ENCODE assay signal across 9 cellular contexts in genomic region chr1:89451011-89451410, GRCh38.
DNase-seq lines count a peak whose midpoint lies in the region; ATAC-seq and TF ChIP-seq lines count a peak whose summit lies in the region.
"Had no signal": no experiment of that assay in that cellular context is flagged by ENCODE, and none has a peak within 500 bp of the region (broad histone marks: within the 10 kb centered on the region; RNA-seq: fewer than 3 reads in every experiment).

No MANE protein-coding gene starts in this region.

- H3K27me3 Mint-ChIP-seq in CD8-positive, alpha-beta T cell (ENCODE audit: low read depth), result peaks cover 3% of the 10 kb centered on the region

- no peak overlapping the region for H3K4me3 Mint-ChIP-seq in CD8-positive, alpha-beta T cell

- peaks cover 7% of the 10 kb centered on the region for H3K4me1 Mint-ChIP-seq in CD8-positive, alpha-beta T cell (ENCODE audit: low read depth)

- H3K36me3 Mint-ChIP-seq in CD8-positive, alpha-beta T cell, result no peaks in the 10 kb centered on the region

- no peaks in the 10 kb centered on the region for H3K36me3 ChIP-seq in CD8-positive, alpha-beta T cell (ENCODE audit: insufficient read depth, low read length)

- no peak overlapping the region for H3K27ac Mint-ChIP-seq in CD8-positive, alpha-beta T cell

- no peak overlapping the region for H3K27ac ChIP-seq in CD8-positive, alpha-beta T cell (ENCODE audit: low read depth, low read length)
- no peak overlapping the region for H3K27ac ChIP-seq in coronary artery

- POLR2A ChIA-PET in CD8-positive, alpha-beta T cell (lab: Charles Lee), result interaction anchor here (1.3 kb wide), 1 partner anchor 467 kb away, joined by 4 read pairs; no protein-coding TSS in a partner anchor

- no peaks in the 10 kb centered on the region for H3K4me1 ChIP-seq in CD8-positive, alpha-beta T cell (ENCODE audit: insufficient read depth, low read length)

- H3K9me3 Mint-ChIP-seq in CD8-positive, alpha-beta T cell, result no peaks in the 10 kb centered on the region

- no peaks in the 10 kb centered on the region for H3K9me3 ChIP-seq in CD8-positive, alpha-beta T cell (ENCODE audit: low read length)

- intact Hi-C loops in CD8-positive, alpha-beta T cell (cut with DNase I, micrococcal nuclease), result loop anchor here (1.0 to 5.0 kb wide), 2 partner anchors 94 to 450 kb away; no protein-coding TSS in a partner anchor

- no peak for TF ChIP-seq CTCF in CD8-positive, alpha-beta T cell (IDR thresholded peaks at IDR 0.05)
- TF ChIP-seq CTCF in choroid plexus epithelial cell (conservative IDR thresholded peaks at IDR 0.05; ENCODE audit: low read depth, low read length), result no peak
- no peak for TF ChIP-seq CTCF in coronary artery (IDR thresholded peaks at IDR 0.05)

- H3K27me3 ChIP-seq in CD8-positive, alpha-beta T cell (ENCODE audit: insufficient read depth, low read length), result no peaks in the 10 kb centered on the region

- CTCF ChIA-PET in CD8-positive, alpha-beta T cell (lab: Charles Lee), result interaction anchor here (0.9 to 2.0 kb wide), 5 partner anchors 92 to 477 kb away, joined by 3 to 11 read pairs (median 3); no protein-coding TSS in a partner anchor

- no peak for DNase-seq in CD8-positive, alpha-beta T cell
- DNase-seq in M059J (ENCODE audit: low read depth), result peak; percentile 54
- peak; percentile 39 for DNase-seq in choroid plexus epithelial cell (ENCODE audit: low read depth)
- no peak for DNase-seq in NOMO-1 treated with DMSO at 0.1 percent for 48 hours (lab: John Stamatoyannopoulos, UW; ENCODE audit: unreplicated experiment)
- no peak for DNase-seq in NCI-H146 (lab: John Stamatoyannopoulos, UW)
- DNase-seq in cortex of kidney (lab: John Stamatoyannopoulos, UW), result no peak
- DNase-seq in coronary artery (ENCODE audit: low spot score), result no peak
- DNase-seq: SHP77 treated with DMSO at 0.1 percent for 48 hours had no signal

- ATAC-seq in CD8-positive, alpha-beta T cell, result peak; percentile 21
- peak; percentile 89 for ATAC-seq in GM19351 (IDR thresholded peaks at IDR 0.05; ENCODE audit: unreplicated experiment)

- H3K4me3 ChIP-seq in CD8-positive, alpha-beta T cell (ENCODE audit: low read depth, low read length), result no peak overlapping the region
- no peak overlapping the region for H3K4me3 ChIP-seq in choroid plexus epithelial cell (ENCODE audit: low read depth, low read length)
- no peak overlapping the region for H3K4me3 ChIP-seq in coronary artery

Comparison
In these comparisons a context has a peak if more than half of its experiments do, and no peak if none do; other contexts are left out.
1. DNase-seq: peak in M059J (single experiment) and choroid plexus epithelial cell (single experiment); none in CD8-positive, alpha-beta T cell (0 of 7), NOMO-1 treated with DMSO at 0.1 percent for 48 hours (single experiment), NCI-H146 (single experiment), cortex of kidney (single experiment) and coronary artery (single experiment).